In genomic region chr10:89414879-89415821, GRCh38 we compare ENCODE assay signal across 8 cellular contexts. TPM values are rescaled to one million over a fixed set of nuclear protein-coding genes. Genes with fewer than 3 reads are reported as not detected.
DNase-seq lines count a peak whose midpoint lies in the region; ATAC-seq and TF ChIP-seq lines count a peak whose summit lies in the region.

No MANE protein-coding gene starts in this region.

- H3K4me1 ChIP-seq in adipocyte (ENCODE audit: control insufficient read depth, insufficient read depth, low read length) = peaks cover 13% of the 10 kb centered on the region
- H3K4me1 ChIP-seq in ovary (ENCODE audit: insufficient read depth) = peaks cover 9% of the 10 kb centered on the region

- H3K9me3 ChIP-seq in adipocyte (ENCODE audit: control insufficient read depth, low read length) = no peaks in the 10 kb centered on the region
- H3K9me3 ChIP-seq in ovary = no peaks in the 10 kb centered on the region

- peak overlapping the region; percentile 93 for H3K9ac ChIP-seq in adipocyte (ENCODE audit: low read length)

- peaks cover 14% of the 10 kb centered on the region for H3K36me3 ChIP-seq in adipocyte (ENCODE audit: control insufficient read depth, insufficient read depth, low read length, severe bottlenecking)
- no peaks in the 10 kb centered on the region for H3K36me3 ChIP-seq in ovary

- no peak for TF ChIP-seq POLR2A in ovary (IDR thresholded peaks at IDR 0.05)

- intact Hi-C loops in cardiac septum (cut with DNase I) = loop anchor here (2.0 kb wide), 1 partner anchor 22 kb away; the partner anchor contains the start of gene IFIT1
- intact Hi-C loops in ovary (cut with DNase I) = no loop called here

- no peaks in the 10 kb centered on the region for H3K27me3 ChIP-seq in adipocyte (replicated peaks; ENCODE audit: control insufficient read depth, insufficient read depth, low read length)
- H3K27me3 ChIP-seq in ovary = no peaks in the 10 kb centered on the region

- H3K27ac ChIP-seq in ovary = peak overlapping the region; percentile 89 to 90

- peak; percentile 66 for DNase-seq in Ammon's horn (ENCODE audit: low spot score)
- peak; percentile 56 for DNase-seq in SK-N-DZ (ENCODE audit: low spot score)
- DNase-seq in adipocyte (ENCODE audit: low read depth) = peak; percentile 74
- peak; percentile 83 for DNase-seq in cardiac septum (ENCODE audit: low spot score)
- peak in 2 of 5 donors; percentile 39 to 52 for DNase-seq in ovary
- DNase-seq in NCI-H774 (lab: John Stamatoyannopoulos, UW) = no peak

- TF ChIP-seq CTCF in ovary (IDR thresholded peaks at IDR 0.05) = peak in 2 of 3 donors; percentile 8 to 10

- ATAC-seq in GM18873 (IDR thresholded peaks at IDR 0.05; ENCODE audit: low FRiP score, unreplicated experiment) (peak; percentile 27), HG03103 (IDR thresholded peaks at IDR 0.05; ENCODE audit: low read depth, unreplicated experiment) (peak; percentile 14)

- no peak for TF ChIP-seq EP300 in ovary (IDR thresholded peaks at IDR 0.05)

- peak overlapping the region; percentile 98 for H3K4me3 ChIP-seq in adipocyte (ENCODE audit: low read length)
- peak overlapping the region; percentile 89 for H3K4me3 ChIP-seq in ovary

- WGBS in ovary, 3 donors = 2 to 3% (median 2%) methylated on average over 45 to 66 of the region's 66 CpGs

RNA-seq across cellular contexts. Expression of gene IFIT5, which starts 0.8 kb away (rescaled TPM):
- 18.7 and 19.6 TPM in 2 replicates for polyA plus RNA-seq in SK-N-DZ (2014; cell fraction: cytosol; rRNA removed)
- 9.8 and 13.9 TPM in 2 replicates for polyA plus RNA-seq in SK-N-DZ (2014; cell fraction: nucleus; rRNA removed)
- total RNA-seq in cardiac septum = 11.5 TPM
- total RNA-seq in ovary = 10 to 100 TPM in 6 of 7 donors, 1 to 10 TPM in 1; 8.7 to 22.0 (median 17.4) TPM
- 10 to 100 TPM; 10.6 TPM for polyA plus RNA-seq in ovary

RNA-seq across cellular contexts. Expression of gene IFIT1, which starts 22.7 kb away (rescaled TPM):
- polyA plus RNA-seq in SK-N-DZ (2014; cell fraction: cytosol; rRNA removed) = not detected in 2 replicates
- 0.12 TPM in 1 of 2 replicates, not detected in the other for polyA plus RNA-seq in SK-N-DZ (2014; cell fraction: nucleus; rRNA removed)
- total RNA-seq in cardiac septum = 9.8 TPM
- total RNA-seq in ovary = 10 to 100 TPM in 4 of 7 donors, 1 to 10 TPM in 3; 6.4 to 20.4 (median 11.3) TPM
- 10 to 100 TPM; 23.0 to 56.2 TPM for polyA plus RNA-seq in ovary

RNA-seq across cellular contexts. Expression of gene IFIT1B, which starts 37.3 kb away (rescaled TPM):
- polyA plus RNA-seq in SK-N-DZ (2014; cell fraction: cytosol; rRNA removed) = not detected in 2 replicates
- polyA plus RNA-seq in SK-N-DZ (2014; cell fraction: nucleus; rRNA removed) = not detected in 2 replicates
- total RNA-seq in cardiac septum (0.81 TPM), ovary (under 1 TPM in 1 of 7 donors, not detected in 6; 0.18 TPM)
- not detected for polyA plus RNA-seq in ovary
